ENCODE assay signal across 8 cellular contexts in the genomic region with DNA sequence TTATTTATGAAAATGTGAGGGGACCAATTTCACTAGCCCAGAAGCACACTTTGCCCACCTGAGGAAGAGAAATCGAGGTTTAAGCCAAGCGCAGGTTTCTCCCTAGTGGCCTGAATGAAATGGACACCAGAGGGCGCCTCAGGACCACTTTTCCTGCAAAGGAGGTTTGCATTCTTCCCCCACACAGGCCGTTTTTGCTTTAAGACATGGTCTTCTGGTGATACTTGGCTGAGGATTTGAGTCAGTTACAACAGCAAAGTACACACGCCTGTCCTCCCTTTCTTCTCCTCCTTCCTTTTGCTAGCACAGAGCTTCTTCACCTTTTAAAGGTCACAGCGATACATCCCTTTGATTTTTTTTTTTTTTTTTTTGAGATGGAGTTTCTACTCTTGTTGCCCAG. TPM values are rescaled to one million over a fixed set of nuclear protein-coding genes. Genes with fewer than 3 reads are reported as not detected.
DNase-seq lines count a peak whose midpoint lies in the region; ATAC-seq, FAIRE-seq and TF ChIP-seq lines count a peak whose summit lies in the region.

No MANE protein-coding gene starts in this region.

- H3K4me1 ChIP-seq in A549, result no peaks in the 10 kb centered on the region

- CTCF ChIA-PET in A549 (lab: Yijun Ruan, JAX), result interaction anchor here (0.6 to 9.8 kb wide), 37 partner anchors 9 to 582 kb away, joined by 3 to 125 read pairs (median 4); no protein-coding TSS in a partner anchor

- ATAC-seq in A549 (peak; percentile 79 to 86; a peak in 5 of 6 replicates), GM21447 (IDR thresholded peaks at IDR 0.05; ENCODE audit: unreplicated experiment) (no peak)

- TF ChIP-seq POLR2A in A549 (IDR thresholded peaks at IDR 0.05; ENCODE audit: low read length), result no peak

- no peaks in the 10 kb centered on the region for H3K9me3 ChIP-seq in A549

- no peak for TF ChIP-seq EP300 in A549 (IDR thresholded peaks at IDR 0.05)

- TF ChIP-seq RAD21 in A549 (conservative IDR thresholded peaks at IDR 0.05 in 1 of 2, IDR thresholded peaks at IDR 0.05 in 1 of 2), result peak; percentile 88 to 89

- no peak overlapping the region for H3K4me3 ChIP-seq in A549

- in situ Hi-C loops in GM13977 (cut with MboI; ENCODE audit: low pct_unique_long_range_greater_than_20kb, low sequenced_read_pairs, unreplicated experiment), result loop anchor here (25.0 kb wide), 1 partner anchor 219 kb away; the partner anchor contains the start of gene PLA2G2F

- DNase-seq in A549 (ENCODE audit: low read depth in 1 of 2, low spot score in 1 of 2), result peak; percentile 61 to 64
- peak; percentile 93 for DNase-seq in GM13977 (ENCODE audit: low spot score)
- DNase-seq in NCI-H2171 treated with DMSO at 0.1 percent for 48 hours (lab: John Stamatoyannopoulos, UW), result peak; percentile 76
- peak; percentile 59 to 82 (median 72) for DNase-seq in activated CD4-positive, CD25-positive, alpha-beta regulatory T cell (lab: John Stamatoyannopoulos, UW)
- DNase-seq in caudate nucleus (lab: John Stamatoyannopoulos, UW), result peak in 52 of 61 donors; percentile 9 to 84 (median 48)
- DNase-seq in kidney glomerular epithelial cell (lab: John Stamatoyannopoulos, UW), result peak; percentile 57
- peak; percentile 86 to 89 for DNase-seq in stimulated activated CD4-positive, alpha-beta T cell treated with anti-CD3 and anti-CD28 coated beads, Interleukin-2, amount 100 ng/mL, for 24 hours

- H3K27ac ChIP-seq in A549 (no peak overlapping the region), caudate nucleus (ENCODE audit: low read depth, low read length) (no peak overlapping the region)

- no peak overlapping the region for H3K4me2 ChIP-seq in A549

- FAIRE-seq in A549 (lab: Jason Lieb, UNC), result no peak

- peak; percentile 75 for TF ChIP-seq CTCF in A549 (IDR thresholded peaks at IDR 0.05)
- TF ChIP-seq CTCF in GM13977 (IDR thresholded peaks at IDR 0.05; ENCODE audit: extremely low read depth, insufficient read depth, missing control alignments), result peak; percentile 89

- POLR2A ChIA-PET in A549 (lab: Yijun Ruan, JAX), result no interaction called here

- 20% methylated on average over 6 of the region's 6 CpGs for WGBS in A549 (ENCODE audit: missing lambda C conversion rate)

TF ChIP-seq in A549, 52 proteins besides CTCF, POLR2A, EP300 and RAD21:
- TF ChIP-seq PBX3 (IDR thresholded peaks at IDR 0.05) (no peak), SMC3 (IDR thresholded peaks at IDR 0.05) (peak; percentile 85)

RNA-seq across cellular contexts. Expression of gene PLA2G2E, which starts 5.4 kb away (rescaled TPM):
- polyA plus RNA-seq in A549 (2011; rRNA removed), result not detected in 2 replicates
- polyA plus RNA-seq in A549 (2012; cell fraction: cytosol; rRNA removed), result not detected in 2 replicates
- polyA plus RNA-seq in A549 (2012; cell fraction: nucleus; rRNA removed), result not detected in 2 replicates
- not detected in 3 replicates for polyA plus RNA-seq in A549 (2017; fragmentation: RNase III; extraction: RNeasy Plus Mini Kit Qiagen cat#74134 plus additional on column Dnase treatment)
- not detected in 2 replicates for polyA minus RNA-seq in A549 (2011; rRNA and poly(A)+ RNA removed)

RNA-seq across cellular contexts. Expression of gene OTUD3, which starts 35.9 kb away (rescaled TPM):
- polyA plus RNA-seq in A549 (2011; rRNA removed) (4.5 and 4.9 TPM in 2 replicates), A549 (2017; fragmentation: RNase III; extraction: RNeasy Plus Mini Kit Qiagen cat#74134 plus additional on column Dnase treatment) (3.1 to 3.6 TPM (median 3.5 TPM) in 3 replicates)
- 1.3 and 1.5 TPM in 2 replicates for polyA plus RNA-seq in A549 (2012; cell fraction: cytosol; rRNA removed)
- 3.3 and 5.5 TPM in 2 replicates for polyA plus RNA-seq in A549 (2012; cell fraction: nucleus; rRNA removed)
- 2.9 and 4.7 TPM in 2 replicates for polyA minus RNA-seq in A549 (2011; rRNA and poly(A)+ RNA removed)
